In the genomic region with DNA sequence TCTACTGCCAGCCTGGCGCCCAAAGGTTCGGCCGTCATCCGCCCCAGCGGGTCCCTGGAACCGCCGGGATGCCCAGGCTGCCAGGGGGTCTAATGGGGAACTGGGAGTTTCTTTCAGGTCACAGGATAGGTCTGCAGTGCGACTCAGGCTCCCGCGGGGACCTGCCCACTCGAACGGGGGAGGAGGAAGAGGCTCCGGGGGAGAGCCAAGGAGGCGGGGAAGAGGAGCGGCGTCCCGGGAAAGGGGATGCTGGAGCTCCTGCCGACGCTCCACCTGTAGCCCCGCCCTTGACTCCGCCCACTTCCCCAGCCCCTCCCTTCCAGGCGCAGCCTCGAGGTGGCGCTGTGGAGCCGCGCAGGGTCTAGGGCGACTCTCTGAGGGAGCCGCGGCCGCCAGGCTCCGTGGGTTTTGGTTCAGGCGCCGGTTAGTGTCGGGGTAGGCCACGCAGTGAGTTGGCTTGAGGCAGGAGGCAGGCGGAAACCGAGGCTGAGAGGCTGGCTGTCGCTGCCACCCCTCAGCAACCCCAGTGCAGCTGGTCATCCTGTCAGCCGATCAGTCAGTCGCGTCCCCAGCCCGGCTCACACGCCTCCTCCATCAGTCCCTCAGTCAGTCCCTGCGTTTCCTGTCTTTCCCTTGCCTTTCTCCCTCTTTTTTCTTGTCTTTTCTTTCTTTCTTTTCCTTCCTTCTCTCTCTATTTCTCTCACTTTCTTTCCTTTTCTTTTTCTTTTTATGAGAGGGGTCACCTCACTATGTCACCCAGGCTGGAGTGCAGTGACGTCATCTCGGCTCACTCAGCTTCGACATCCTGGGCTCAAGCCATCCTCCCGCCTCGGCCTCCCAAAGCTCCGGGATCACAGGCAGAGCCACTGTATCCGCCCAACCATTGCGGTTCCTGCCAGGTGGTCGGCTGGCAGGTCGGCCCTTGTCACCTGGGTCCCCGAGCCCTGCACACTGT, we compare ENCODE assay signal across 1 cellular context.
TF ChIP-seq lines count a peak whose summit lies in the region.

No MANE protein-coding gene starts in this region.

TF ChIP-seq in HCT116, 20 proteins besides CTCF, POLR2A, EP300 and RAD21 (continued from another document):
- TF ChIP-seq, protein P1, sequence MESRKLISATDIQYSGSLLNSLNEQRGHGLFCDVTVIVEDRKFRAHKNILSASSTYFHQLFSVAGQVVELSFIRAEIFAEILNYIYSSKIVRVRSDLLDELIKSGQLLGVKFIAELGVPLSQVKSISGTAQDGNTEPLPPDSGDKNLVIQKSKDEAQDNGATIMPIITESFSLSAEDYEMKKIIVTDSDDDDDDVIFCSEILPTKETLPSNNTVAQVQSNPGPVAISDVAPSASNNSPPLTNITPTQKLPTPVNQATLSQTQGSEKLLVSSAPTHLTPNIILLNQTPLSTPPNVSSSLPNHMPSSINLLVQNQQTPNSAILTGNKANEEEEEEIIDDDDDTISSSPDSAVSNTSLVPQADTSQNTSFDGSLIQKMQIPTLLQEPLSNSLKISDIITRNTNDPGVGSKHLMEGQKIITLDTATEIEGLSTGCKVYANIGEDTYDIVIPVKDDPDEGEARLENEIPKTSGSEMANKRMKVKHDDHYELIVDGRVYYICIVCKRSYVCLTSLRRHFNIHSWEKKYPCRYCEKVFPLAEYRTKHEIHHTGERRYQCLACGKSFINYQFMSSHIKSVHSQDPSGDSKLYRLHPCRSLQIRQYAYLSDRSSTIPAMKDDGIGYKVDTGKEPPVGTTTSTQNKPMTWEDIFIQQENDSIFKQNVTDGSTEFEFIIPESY (IDR thresholded peaks at IDR 0.05; ENCODE audit: extremely low read depth, insufficient replicate concordance, low read length) = no peak
- TF ChIP-seq YY1 (IDR thresholded peaks at IDR 0.05; ENCODE audit: extremely low read depth, insufficient replicate concordance, low read depth, low read length) = peak; percentile 37
- no peak for TF ChIP-seq EZH2phosphoT487 (IDR thresholded peaks at IDR 0.05; ENCODE audit: borderline replicate concordance)
- TF ChIP-seq EZH2 (IDR thresholded peaks at IDR 0.05) = no peak
- TF ChIP-seq JUND (IDR thresholded peaks at IDR 0.05) = no peak
- no peak for TF ChIP-seq SIN3A (IDR thresholded peaks at IDR 0.05; ENCODE audit: low read depth)
- TF ChIP-seq ZFX (IDR thresholded peaks at IDR 0.05) = no peak
- TF ChIP-seq POLR2AphosphoS5 (IDR thresholded peaks at IDR 0.05; ENCODE audit: low read depth, low read length) = no peak
